21 cellular contexts compared by ENCODE assay signal in genomic region chr1:161999318-162000052, GRCh38. TPM values are rescaled to one million over a fixed set of nuclear protein-coding genes. Genes with fewer than 3 reads are reported as not detected.
"Had no signal": no experiment of that assay in that cellular context is flagged by ENCODE, and none has a peak within 500 bp of the region (broad histone marks: within the 10 kb centered on the region; RNA-seq: fewer than 3 reads in every experiment).

No MANE protein-coding gene starts in this region.

- H3K27ac ChIP-seq: SK-N-MC, VCaP had no signal

- H3K4me3 ChIP-seq: SK-N-MC had no signal

- DNase-seq: activated CD4-positive, alpha-beta memory T cell treated with anti-CD3 and anti-CD28 coated beads for 36 hours; activated CD4-positive, alpha-beta T cell treated with anti-CD3 and anti-CD28 coated beads, Interleukin-2, amount 10 ng/mL, durations not matched to agents 7 days and 5 days; activated CD4-positive, CD25-positive, alpha-beta regulatory T cell; activated CD8-positive, alpha-beta memory T cell treated with anti-CD3 and anti-CD28 coated beads for 24 hours; activated gamma-delta T cell; activated naive CD4-positive, alpha-beta T cell treated with anti-CD3 and anti-CD28 coated beads for 36 hours; activated T-cell treated with anti-CD3 and anti-CD28 coated beads, Interleukin-2, amount 50 U/mL, for 48 hours; amygdala; NCI-H1105 treated with DMSO at 0.1 percent for 48 hours; NCI-H1436 treated with DMSO at 0.1 percent for 48 hours; NCI-H187; NCI-H2081; NCI-H510A treated with DMSO at 0.1 percent for 48 hours; NK-92 treated with Interleukin-12 subunit alpha and Interleukin-12 subunit beta, amount 100 ng/mL, for 24 hours; T-helper 1 cell had no signal

- FAIRE-seq: astrocyte had no signal

- ATAC-seq: activated T-helper 17 cell treated with anti-CD3 and anti-CD28 coated beads, Interleukin-2, amount 50 U/mL, for 72 hours had no signal

RNA-seq across cellular contexts. Expression of gene OLFML2B, which starts 24.2 kb away (rescaled TPM):
- total RNA-seq: activated CD4-positive, alpha-beta memory T cell treated with anti-CD3 and anti-CD28 coated beads for 36 hours; activated CD4-positive, alpha-beta T cell treated with anti-CD3 and anti-CD28 coated beads, Interleukin-2, amount 10 ng/mL, durations not matched to agents 7 days and 5 days; activated T-helper 17 cell treated with anti-CD3 and anti-CD28 coated beads, Interleukin-2, amount 50 U/mL, for 72 hours; OCI-LY7; T-helper 2 cell treated with Interferon-gamma antibody and Interleukin-4, amounts not matched to agents 100 ng/mL and 5 ng/mL, for 36 hours had no signal
